In the genomic region with DNA sequence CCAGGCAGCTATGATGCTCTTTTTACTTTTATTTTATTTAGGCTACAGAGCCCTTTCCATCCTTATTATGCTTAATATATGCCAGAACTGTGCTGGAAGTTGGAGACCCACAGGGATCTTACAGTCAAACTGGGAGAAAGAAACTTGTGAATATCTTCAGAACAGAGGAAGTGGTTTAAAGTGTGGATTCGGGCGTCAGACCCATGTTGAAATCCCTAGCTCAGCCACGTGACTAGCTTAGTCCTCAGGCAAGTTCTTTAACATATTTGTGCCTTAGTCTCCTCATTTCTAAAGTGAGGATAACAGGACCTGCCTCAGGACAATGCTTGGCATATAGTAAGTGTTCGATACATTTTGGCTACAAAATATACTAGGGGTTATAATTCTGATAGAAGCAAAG, we compare ENCODE assay signal across 16 cellular contexts. TPM values are rescaled to one million over a fixed set of nuclear protein-coding genes. Genes with fewer than 3 reads are reported as not detected.
DNase-seq lines count a peak whose midpoint lies in the region; ATAC-seq and TF ChIP-seq lines count a peak whose summit lies in the region.
"Had no signal": no experiment of that assay in that cellular context is flagged by ENCODE, and none has a peak within 500 bp of the region (broad histone marks: within the 10 kb centered on the region; RNA-seq: fewer than 3 reads in every experiment).

No MANE protein-coding gene starts in this region.

- H3K4me1 Mint-ChIP-seq in MCF 10A (ENCODE audit: insufficient read depth, unreplicated experiment) = peaks cover 63% of the 10 kb centered on the region

- no peaks in the 10 kb centered on the region for H3K9me3 ChIP-seq in breast epithelium
- H3K9me3 ChIP-seq in RWPE2 (ENCODE audit: severe bottlenecking) = no peaks in the 10 kb centered on the region
- no peaks in the 10 kb centered on the region for H3K9me3 ChIP-seq in upper lobe of right lung
- H3K9me3 ChIP-seq: mucosa of descending colon had no signal

- TF ChIP-seq CTCF in MCF 10A (IDR thresholded peaks at IDR 0.05; ENCODE audit: unreplicated experiment) (no peak), breast epithelium (IDR thresholded peaks at IDR 0.05) (no peak), RWPE2 (IDR thresholded peaks at IDR 0.05; ENCODE audit: poor library complexity, severe bottlenecking) (no peak), upper lobe of right lung (IDR thresholded peaks at IDR 0.05) (no peak)

- TF ChIP-seq POLR2A in breast epithelium (IDR thresholded peaks at IDR 0.05) = no peak

- H3K4me1 ChIP-seq in breast epithelium (no peaks in the 10 kb centered on the region), RWPE2 (ENCODE audit: insufficient read depth, poor library complexity, severe bottlenecking) (peaks cover 54% of the 10 kb centered on the region), upper lobe of right lung (peaks cover 17% of the 10 kb centered on the region)

- POLR2A ChIA-PET in MCF 10A (lab: Yijun Ruan, JAX) = interaction anchor here (0.5 to 15.8 kb wide), 15 partner anchors 8 to 108 kb away, joined by 3 to 212 read pairs (median 4); partner anchors contain the start of gene MAP3K20

- no peak overlapping the region for H3K4me3 ChIP-seq in breast epithelium
- H3K4me3 ChIP-seq in RWPE2 (ENCODE audit: severe bottlenecking) = no peak overlapping the region
- H3K4me3 ChIP-seq in upper lobe of right lung = no peak overlapping the region
- H3K4me3 ChIP-seq: mucosa of descending colon had no signal

- peak overlapping the region; percentile 74 for H3K4me3 Mint-ChIP-seq in MCF 10A (ENCODE audit: unreplicated experiment)

- CTCF ChIA-PET in MCF 10A (lab: Yijun Ruan, JAX) = interaction anchor here (0.9 to 6.1 kb wide), 5 partner anchors 23 to 108 kb away, joined by 3 to 41 read pairs (median 3); no protein-coding TSS in a partner anchor

- H3K36me3 ChIP-seq in breast epithelium (no peaks in the 10 kb centered on the region), RWPE2 (ENCODE audit: low read depth) (0 out of 2 replicates have a peak, but pooled peaks cover 5% of the 10 kb centered on the region), upper lobe of right lung (no peaks in the 10 kb centered on the region)

- H3K27me3 Mint-ChIP-seq in MCF 10A (ENCODE audit: insufficient read depth, unreplicated experiment) = no peaks in the 10 kb centered on the region

- peak; percentile 88 for DNase-seq in MCF 10A (ENCODE audit: unreplicated experiment)
- DNase-seq in breast epithelium (ENCODE audit: low spot score in 2 of 2) = no peak
- DNase-seq in RWPE2 (ENCODE audit: low spot score) = no peak
- no peak for DNase-seq in epithelial cell of prostate (ENCODE audit: low read depth, low spot score)
- DNase-seq in upper lobe of right lung = no peak
- no peak for DNase-seq in NCI-H748 treated with DMSO at 0.1 percent for 48 hours (lab: John Stamatoyannopoulos, UW)
- DNase-seq in 8988T = no peak
- DNase-seq: amniotic stem cell; effector CD8-positive, alpha-beta T cell; GDM1; GOT3; hippocampal formation; Karpas-422; mucosa of descending colon; NCI-H226 had no signal

- H3K27me3 ChIP-seq in breast epithelium (no peaks in the 10 kb centered on the region), RWPE2 (ENCODE audit: insufficient read depth, poor library complexity, severe bottlenecking) (no peaks in the 10 kb centered on the region), upper lobe of right lung (no peaks in the 10 kb centered on the region)

- ATAC-seq in RWPE2 (ENCODE audit: low read depth) (peak; percentile 57), upper lobe of right lung (peak; percentile 68), GM19455 (IDR thresholded peaks at IDR 0.05; ENCODE audit: unreplicated experiment) (no peak)
- ATAC-seq: mucosa of descending colon had no signal

- H3K9me3 Mint-ChIP-seq in MCF 10A (ENCODE audit: unreplicated experiment) = peaks cover 7% of the 10 kb centered on the region

- no TSS peak for BruUV-seq in MCF 10A (replicated peaks; lab: Mats Ljungman, UMichigan)

- intact Hi-C loops in MCF 10A (cut with micrococcal nuclease) (loop anchor here (2.0 to 5.0 kb wide), 3 partner anchors 14 to 107 kb away; no protein-coding TSS in a partner anchor), breast epithelium (cut with DNase I; ENCODE audit: low total_unique reads) (no loop called here), upper lobe of right lung (cut with DNase I) (no loop called here)

- H3K36me3 Mint-ChIP-seq in MCF 10A (ENCODE audit: insufficient read depth, unreplicated experiment) = peaks cover 12% of the 10 kb centered on the region

- H3K27ac Mint-ChIP-seq in MCF 10A (ENCODE audit: low read depth, unreplicated experiment) = peak overlapping the region; percentile 92

- H3K27ac ChIP-seq in breast epithelium = no peak overlapping the region
- H3K27ac ChIP-seq in RWPE2 (ENCODE audit: poor library complexity, severe bottlenecking) = peak overlapping the region; percentile 78
- peak overlapping the region; percentile 25 for H3K27ac ChIP-seq in epithelial cell of prostate
- H3K27ac ChIP-seq in upper lobe of right lung = no peak overlapping the region

RNA-seq across cellular contexts. Expression of gene MAP3K20, which starts 59.1 kb away (rescaled TPM):
- 134 and 150 TPM in 2 replicates for total RNA-seq in MCF 10A (2022)
- 10 to 100 TPM; 34.8 to 67.0 (median 42.9) TPM for total RNA-seq in breast epithelium
- total RNA-seq in upper lobe of right lung = 52.0 TPM

Comparison
In these comparisons a context has a peak if more than half of its experiments do, and no peak if none do; other contexts are left out.
1. H3K27ac ChIP-seq: peak in RWPE2 (single experiment) and epithelial cell of prostate (single experiment); none in breast epithelium (0 of 2) and upper lobe of right lung (single experiment).